In genomic region chr19:19033426-19034203, GRCh38 we compare ENCODE assay signal across 1 cellular context.
A peak's percentile ranks its signal among the peaks of the same experiment; 100 is the strongest.
TF ChIP-seq lines count a peak whose summit lies in the region.

ARMC6 (plus strand) TSS chr19:19033603; CDS start chr19:19034210, 607 bp downstream.
SUGP2 (minus strand) TSS chr19:19033517; CDS start chr19:19031071, 2,446 bp downstream.

TF ChIP-seq in K562, 482 proteins besides CTCF, POLR2A, EP300 and RAD21 (continued from another document and continues in another):
- TF ChIP-seq KDM4B (IDR thresholded peaks at IDR 0.05; ENCODE audit: borderline replicate concordance in 2 of 2, low read depth in 1 of 2) (no peak), HMG20B (CRISPR knock-in tag; IDR thresholded peaks at IDR 0.05) (no peak), FOXP4 (CRISPR knock-in tag; IDR thresholded peaks at IDR 0.05; ENCODE audit: borderline replicate concordance) (peak; percentile 71; the same call in 1 of the 2 replicates), KAT7 (CRISPR knock-in tag; IDR thresholded peaks at IDR 0.05; ENCODE audit: borderline replicate concordance) (peak; percentile 96; the same call in 1 of the 2 replicates), FOXM1 (IDR thresholded peaks at IDR 0.05; ENCODE audit: low read depth) (no peak), FOXM1 (CRISPR knock-in tag; IDR thresholded peaks at IDR 0.05; ENCODE audit: low read depth) (peak; percentile 49; the same call in 1 of the 2 replicates), IRF2 (CRISPR knock-in tag; IDR thresholded peaks at IDR 0.05) (no peak), HDAC2 (IDR thresholded peaks at IDR 0.05) (peak; percentile 84; the same call in 1 of the 2 replicates), ZNF146 (CRISPR knock-in tag; IDR thresholded peaks at IDR 0.05; ENCODE audit: unreplicated experiment) (no peak), MEF2D (tag; conservative IDR thresholded peaks at IDR 0.05; ENCODE audit: low read depth) (no peak), ZNF780A (CRISPR knock-in tag; IDR thresholded peaks at IDR 0.05) (no peak), DDX20 (tag; IDR thresholded peaks at IDR 0.05; ENCODE audit: low read depth) (no peak), MECOM (CRISPR knock-in tag; IDR thresholded peaks at IDR 0.05) (no peak), PHF20 (IDR thresholded peaks at IDR 0.05; ENCODE audit: partially characterized antibody) (peak; percentile 62), ZKSCAN3 (CRISPR knock-in tag; IDR thresholded peaks at IDR 0.05) (no peak), ZNF408 (CRISPR knock-in tag; IDR thresholded peaks at IDR 0.05; ENCODE audit: low read depth) (no peak), ZBTB43 (CRISPR knock-in tag; IDR thresholded peaks at IDR 0.05) (no peak), TOE1 (IDR thresholded peaks at IDR 0.05; ENCODE audit: borderline replicate concordance) (no peak), TOE1 (CRISPR knock-in tag; IDR thresholded peaks at IDR 0.05; ENCODE audit: borderline replicate concordance, low read depth) (no peak), CCNT2 (IDR thresholded peaks at IDR 0.05; ENCODE audit: borderline replicate concordance, extremely low read depth, insufficient read length, low read depth, low read length) (peak; percentile 19), ZFP1 (CRISPR knock-in tag; IDR thresholded peaks at IDR 0.05) (no peak), ILF3 (IDR thresholded peaks at IDR 0.05; ENCODE audit: borderline replicate concordance) (no peak), TEAD1 (CRISPR knock-in tag; IDR thresholded peaks at IDR 0.05) (peak in 1 of 2 experiments; percentile 46; a peak in 2 of 4 replicates), NFIC (IDR thresholded peaks at IDR 0.05) (no peak), CBX5 (IDR thresholded peaks at IDR 0.05; ENCODE audit: borderline replicate concordance, low read depth) (no peak), NFXL1 (CRISPR knock-in tag; IDR thresholded peaks at IDR 0.05) (no peak), ZNF668 (CRISPR knock-in tag; IDR thresholded peaks at IDR 0.05) (no peak), HNRNPH1 (optimal IDR thresholded peaks at IDR 0.05; ENCODE audit: low read depth, low read length) (no peak), PHTF2 (CRISPR knock-in tag; IDR thresholded peaks at IDR 0.05) (no peak), PURB (CRISPR knock-in tag; IDR thresholded peaks at IDR 0.05; ENCODE audit: low read depth) (no peak), NBN (IDR thresholded peaks at IDR 0.05; ENCODE audit: low read depth) (no peak), CTBP1 (IDR thresholded peaks at IDR 0.05; ENCODE audit: borderline replicate concordance) (no peak), E2F5 (CRISPR knock-in tag; IDR thresholded peaks at IDR 0.05) (0 out of 2 replicates have a peak, but pooled peaks have one; percentile 47), SIX5 (IDR thresholded peaks at IDR 0.05; ENCODE audit: borderline replicate concordance in 1 of 2, insufficient read depth in 1 of 2, low read depth in 1 of 2, low read length in 2 of 2) (no peak), STAT6 (CRISPR knock-in tag; IDR thresholded peaks at IDR 0.05) (peak; percentile 21; the same call in 1 of the 2 replicates), SLC30A9 (CRISPR knock-in tag; IDR thresholded peaks at IDR 0.05) (peak; percentile 67; the same call in 1 of the 2 replicates), ILK (tag; IDR thresholded peaks at IDR 0.05; ENCODE audit: borderline replicate concordance, low read depth) (no peak)
- TF ChIP-seq, protein P1, sequence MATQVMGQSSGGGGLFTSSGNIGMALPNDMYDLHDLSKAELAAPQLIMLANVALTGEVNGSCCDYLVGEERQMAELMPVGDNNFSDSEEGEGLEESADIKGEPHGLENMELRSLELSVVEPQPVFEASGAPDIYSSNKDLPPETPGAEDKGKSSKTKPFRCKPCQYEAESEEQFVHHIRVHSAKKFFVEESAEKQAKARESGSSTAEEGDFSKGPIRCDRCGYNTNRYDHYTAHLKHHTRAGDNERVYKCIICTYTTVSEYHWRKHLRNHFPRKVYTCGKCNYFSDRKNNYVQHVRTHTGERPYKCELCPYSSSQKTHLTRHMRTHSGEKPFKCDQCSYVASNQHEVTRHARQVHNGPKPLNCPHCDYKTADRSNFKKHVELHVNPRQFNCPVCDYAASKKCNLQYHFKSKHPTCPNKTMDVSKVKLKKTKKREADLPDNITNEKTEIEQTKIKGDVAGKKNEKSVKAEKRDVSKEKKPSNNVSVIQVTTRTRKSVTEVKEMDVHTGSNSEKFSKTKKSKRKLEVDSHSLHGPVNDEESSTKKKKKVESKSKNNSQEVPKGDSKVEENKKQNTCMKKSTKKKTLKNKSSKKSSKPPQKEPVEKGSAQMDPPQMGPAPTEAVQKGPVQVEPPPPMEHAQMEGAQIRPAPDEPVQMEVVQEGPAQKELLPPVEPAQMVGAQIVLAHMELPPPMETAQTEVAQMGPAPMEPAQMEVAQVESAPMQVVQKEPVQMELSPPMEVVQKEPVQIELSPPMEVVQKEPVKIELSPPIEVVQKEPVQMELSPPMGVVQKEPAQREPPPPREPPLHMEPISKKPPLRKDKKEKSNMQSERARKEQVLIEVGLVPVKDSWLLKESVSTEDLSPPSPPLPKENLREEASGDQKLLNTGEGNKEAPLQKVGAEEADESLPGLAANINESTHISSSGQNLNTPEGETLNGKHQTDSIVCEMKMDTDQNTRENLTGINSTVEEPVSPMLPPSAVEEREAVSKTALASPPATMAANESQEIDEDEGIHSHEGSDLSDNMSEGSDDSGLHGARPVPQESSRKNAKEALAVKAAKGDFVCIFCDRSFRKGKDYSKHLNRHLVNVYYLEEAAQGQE (CRISPR knock-in tag; IDR thresholded peaks at IDR 0.05; ENCODE audit: low read depth), result peak; percentile 20; the same call in 1 of the 2 replicates
- TF ChIP-seq, protein P2, sequence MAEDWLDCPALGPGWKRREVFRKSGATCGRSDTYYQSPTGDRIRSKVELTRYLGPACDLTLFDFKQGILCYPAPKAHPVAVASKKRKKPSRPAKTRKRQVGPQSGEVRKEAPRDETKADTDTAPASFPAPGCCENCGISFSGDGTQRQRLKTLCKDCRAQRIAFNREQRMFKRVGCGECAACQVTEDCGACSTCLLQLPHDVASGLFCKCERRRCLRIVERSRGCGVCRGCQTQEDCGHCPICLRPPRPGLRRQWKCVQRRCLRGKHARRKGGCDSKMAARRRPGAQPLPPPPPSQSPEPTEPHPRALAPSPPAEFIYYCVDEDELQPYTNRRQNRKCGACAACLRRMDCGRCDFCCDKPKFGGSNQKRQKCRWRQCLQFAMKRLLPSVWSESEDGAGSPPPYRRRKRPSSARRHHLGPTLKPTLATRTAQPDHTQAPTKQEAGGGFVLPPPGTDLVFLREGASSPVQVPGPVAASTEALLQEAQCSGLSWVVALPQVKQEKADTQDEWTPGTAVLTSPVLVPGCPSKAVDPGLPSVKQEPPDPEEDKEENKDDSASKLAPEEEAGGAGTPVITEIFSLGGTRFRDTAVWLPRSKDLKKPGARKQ (CRISPR knock-in tag; IDR thresholded peaks at IDR 0.05), result no peak
- TF ChIP-seq, protein P3, sequence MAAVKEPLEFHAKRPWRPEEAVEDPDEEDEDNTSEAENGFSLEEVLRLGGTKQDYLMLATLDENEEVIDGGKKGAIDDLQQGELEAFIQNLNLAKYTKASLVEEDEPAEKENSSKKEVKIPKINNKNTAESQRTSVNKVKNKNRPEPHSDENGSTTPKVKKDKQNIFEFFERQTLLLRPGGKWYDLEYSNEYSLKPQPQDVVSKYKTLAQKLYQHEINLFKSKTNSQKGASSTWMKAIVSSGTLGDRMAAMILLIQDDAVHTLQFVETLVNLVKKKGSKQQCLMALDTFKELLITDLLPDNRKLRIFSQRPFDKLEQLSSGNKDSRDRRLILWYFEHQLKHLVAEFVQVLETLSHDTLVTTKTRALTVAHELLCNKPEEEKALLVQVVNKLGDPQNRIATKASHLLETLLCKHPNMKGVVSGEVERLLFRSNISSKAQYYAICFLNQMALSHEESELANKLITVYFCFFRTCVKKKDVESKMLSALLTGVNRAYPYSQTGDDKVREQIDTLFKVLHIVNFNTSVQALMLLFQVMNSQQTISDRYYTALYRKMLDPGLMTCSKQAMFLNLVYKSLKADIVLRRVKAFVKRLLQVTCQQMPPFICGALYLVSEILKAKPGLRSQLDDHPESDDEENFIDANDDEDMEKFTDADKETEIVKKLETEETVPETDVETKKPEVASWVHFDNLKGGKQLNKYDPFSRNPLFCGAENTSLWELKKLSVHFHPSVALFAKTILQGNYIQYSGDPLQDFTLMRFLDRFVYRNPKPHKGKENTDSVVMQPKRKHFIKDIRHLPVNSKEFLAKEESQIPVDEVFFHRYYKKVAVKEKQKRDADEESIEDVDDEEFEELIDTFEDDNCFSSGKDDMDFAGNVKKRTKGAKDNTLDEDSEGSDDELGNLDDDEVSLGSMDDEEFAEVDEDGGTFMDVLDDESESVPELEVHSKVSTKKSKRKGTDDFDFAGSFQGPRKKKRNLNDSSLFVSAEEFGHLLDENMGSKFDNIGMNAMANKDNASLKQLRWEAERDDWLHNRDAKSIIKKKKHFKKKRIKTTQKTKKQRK (IDR thresholded peaks at IDR 0.05; ENCODE audit: borderline replicate concordance, low read depth, low read length), result no peak
- TF ChIP-seq, protein P4, sequence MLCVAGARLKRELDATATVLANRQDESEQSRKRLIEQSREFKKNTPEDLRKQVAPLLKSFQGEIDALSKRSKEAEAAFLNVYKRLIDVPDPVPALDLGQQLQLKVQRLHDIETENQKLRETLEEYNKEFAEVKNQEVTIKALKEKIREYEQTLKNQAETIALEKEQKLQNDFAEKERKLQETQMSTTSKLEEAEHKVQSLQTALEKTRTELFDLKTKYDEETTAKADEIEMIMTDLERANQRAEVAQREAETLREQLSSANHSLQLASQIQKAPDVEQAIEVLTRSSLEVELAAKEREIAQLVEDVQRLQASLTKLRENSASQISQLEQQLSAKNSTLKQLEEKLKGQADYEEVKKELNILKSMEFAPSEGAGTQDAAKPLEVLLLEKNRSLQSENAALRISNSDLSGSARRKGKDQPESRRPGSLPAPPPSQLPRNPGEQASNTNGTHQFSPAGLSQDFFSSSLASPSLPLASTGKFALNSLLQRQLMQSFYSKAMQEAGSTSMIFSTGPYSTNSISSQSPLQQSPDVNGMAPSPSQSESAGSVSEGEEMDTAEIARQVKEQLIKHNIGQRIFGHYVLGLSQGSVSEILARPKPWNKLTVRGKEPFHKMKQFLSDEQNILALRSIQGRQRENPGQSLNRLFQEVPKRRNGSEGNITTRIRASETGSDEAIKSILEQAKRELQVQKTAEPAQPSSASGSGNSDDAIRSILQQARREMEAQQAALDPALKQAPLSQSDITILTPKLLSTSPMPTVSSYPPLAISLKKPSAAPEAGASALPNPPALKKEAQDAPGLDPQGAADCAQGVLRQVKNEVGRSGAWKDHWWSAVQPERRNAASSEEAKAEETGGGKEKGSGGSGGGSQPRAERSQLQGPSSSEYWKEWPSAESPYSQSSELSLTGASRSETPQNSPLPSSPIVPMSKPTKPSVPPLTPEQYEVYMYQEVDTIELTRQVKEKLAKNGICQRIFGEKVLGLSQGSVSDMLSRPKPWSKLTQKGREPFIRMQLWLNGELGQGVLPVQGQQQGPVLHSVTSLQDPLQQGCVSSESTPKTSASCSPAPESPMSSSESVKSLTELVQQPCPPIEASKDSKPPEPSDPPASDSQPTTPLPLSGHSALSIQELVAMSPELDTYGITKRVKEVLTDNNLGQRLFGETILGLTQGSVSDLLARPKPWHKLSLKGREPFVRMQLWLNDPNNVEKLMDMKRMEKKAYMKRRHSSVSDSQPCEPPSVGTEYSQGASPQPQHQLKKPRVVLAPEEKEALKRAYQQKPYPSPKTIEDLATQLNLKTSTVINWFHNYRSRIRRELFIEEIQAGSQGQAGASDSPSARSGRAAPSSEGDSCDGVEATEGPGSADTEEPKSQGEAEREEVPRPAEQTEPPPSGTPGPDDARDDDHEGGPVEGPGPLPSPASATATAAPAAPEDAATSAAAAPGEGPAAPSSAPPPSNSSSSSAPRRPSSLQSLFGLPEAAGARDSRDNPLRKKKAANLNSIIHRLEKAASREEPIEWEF (CRISPR knock-in tag; IDR thresholded peaks at IDR 0.05), result no peak
